ENCODE assay signal across 26 cellular contexts in genomic region chr2:120826716-120827410, GRCh38.
A peak's percentile ranks its signal among the peaks of the same experiment; 100 is the strongest.
DNase-seq lines count a peak whose midpoint lies in the region; ATAC-seq, FAIRE-seq and TF ChIP-seq lines count a peak whose summit lies in the region.
"Had no signal": no experiment of that assay in that cellular context is flagged by ENCODE, and none has a peak within 500 bp of the region (broad histone marks: within the 10 kb centered on the region; RNA-seq: fewer than 3 reads in every experiment).

No MANE protein-coding gene starts in this region.

- H3K9ac ChIP-seq in fibroblast of lung (ENCODE audit: insufficient read depth, low read length): no peak overlapping the region
- no peak overlapping the region for H3K9ac ChIP-seq in neural progenitor cell

- H3K27me3 ChIP-seq in fibroblast of lung (ENCODE audit: control insufficient read depth, insufficient read depth, low read length) (no peaks in the 10 kb centered on the region), neural progenitor cell (no peaks in the 10 kb centered on the region)
- no peaks in the 10 kb centered on the region for H3K27me3 ChIP-seq in CD4-positive, alpha-beta memory T cell (ENCODE audit: insufficient read depth, low read length)
- H3K27me3 ChIP-seq: body of pancreas, colonic mucosa, SJSA1, uterus had no signal

- no peak overlapping the region for H3K4me3 Mint-ChIP-seq in neural progenitor cell
- H3K4me3 Mint-ChIP-seq in CD4-positive, alpha-beta memory T cell: no peak overlapping the region
- H3K4me3 Mint-ChIP-seq: activated CD4-positive, alpha-beta T cell treated with anti-CD3 and anti-CD28 coated beads, Interleukin-2, amount 10 ng/mL, durations not matched to agents 7 days and 5 days; activated T-helper 17 cell treated with anti-CD3 and anti-CD28 coated beads, Interleukin-2, amount 50 U/mL, for 72 hours; HFFc6; immature natural killer cell; naive B cell; T-helper 1 cell treated with Interleukin-12 subunit alpha and Interleukin-12 subunit beta and Interleukin-4 antibody, amounts not matched to agents 30 μg/mL and 1 μg/mL, for 36 hours had no signal

- peaks cover 8% of the 10 kb centered on the region for H3K27me3 Mint-ChIP-seq in neural progenitor cell (ENCODE audit: insufficient read depth, low read depth)
- peaks cover 0 to 4% of the 10 kb centered on the region in 2 donors for H3K27me3 Mint-ChIP-seq in CD4-positive, alpha-beta memory T cell
- H3K27me3 Mint-ChIP-seq: activated CD4-positive, alpha-beta T cell treated with anti-CD3 and anti-CD28 coated beads, Interleukin-2, amount 10 ng/mL, durations not matched to agents 7 days and 5 days; activated T-helper 17 cell treated with anti-CD3 and anti-CD28 coated beads, Interleukin-2, amount 50 U/mL, for 72 hours; naive B cell had no signal

- POLR2A ChIA-PET in CD4-positive, alpha-beta memory T cell (lab: Charles Lee; ENCODE audit: partially characterized antibody): no interaction called here

- peak overlapping the region; percentile 9 for H3K27ac Mint-ChIP-seq in neural progenitor cell
- H3K27ac Mint-ChIP-seq in CD4-positive, alpha-beta memory T cell: no peak overlapping the region
- H3K27ac Mint-ChIP-seq: activated CD4-positive, alpha-beta T cell treated with anti-CD3 and anti-CD28 coated beads, Interleukin-2, amount 10 ng/mL, durations not matched to agents 7 days and 5 days; activated T-helper 17 cell treated with anti-CD3 and anti-CD28 coated beads, Interleukin-2, amount 50 U/mL, for 72 hours; HFFc6; immature natural killer cell; naive B cell; T-helper 1 cell treated with Interleukin-12 subunit alpha and Interleukin-12 subunit beta and Interleukin-4 antibody, amounts not matched to agents 30 μg/mL and 1 μg/mL, for 36 hours had no signal

- FAIRE-seq in urothelium cell line (lab: Jason Lieb, UNC): peak; percentile 37
- FAIRE-seq: A549, endometrium, G401.6, HepG2 had no signal

- CTCF ChIA-PET in CD4-positive, alpha-beta memory T cell (lab: Charles Lee; ENCODE audit: partially characterized antibody): no interaction called here

- H3K36me3 Mint-ChIP-seq in neural progenitor cell: peaks cover 3% of the 10 kb centered on the region
- H3K36me3 Mint-ChIP-seq in CD4-positive, alpha-beta memory T cell: no peaks in the 10 kb centered on the region
- H3K36me3 Mint-ChIP-seq: immature natural killer cell, naive B cell had no signal

- H3K4me3 ChIP-seq in fibroblast of lung (replicated peaks in 1 of 4; ENCODE audit: control extremely low read depth in 1 of 4, insufficient read depth in 1 of 4, low read depth in 3 of 4, low read length in 4 of 4) (no peak overlapping the region), neural progenitor cell (no peak overlapping the region)
- H3K4me3 ChIP-seq in CD4-positive, alpha-beta memory T cell (ENCODE audit: low read length in 2 of 2): no peak overlapping the region
- H3K4me3 ChIP-seq: A549, body of pancreas, colonic mucosa, SJSA1, uterus had no signal

- H3K4me1 ChIP-seq in fibroblast of lung (ENCODE audit: control insufficient read depth, extremely low read depth, insufficient read depth, low read length) (peaks cover 20% of the 10 kb centered on the region), neural progenitor cell (peaks cover 3% of the 10 kb centered on the region)
- no peaks in the 10 kb centered on the region for H3K4me1 ChIP-seq in CD4-positive, alpha-beta memory T cell (ENCODE audit: insufficient read depth, low read length)
- H3K4me1 ChIP-seq: body of pancreas, colonic mucosa had no signal

- H3K36me3 ChIP-seq in fibroblast of lung (ENCODE audit: control insufficient read depth, insufficient read depth, low read length): no peaks in the 10 kb centered on the region
- H3K36me3 ChIP-seq in neural progenitor cell: no peaks in the 10 kb centered on the region
- H3K36me3 ChIP-seq in CD4-positive, alpha-beta memory T cell (ENCODE audit: insufficient read depth, low read length): no peaks in the 10 kb centered on the region
- H3K36me3 ChIP-seq: colonic mucosa, uterus had no signal

- TF ChIP-seq CTCF in fibroblast of lung (conservative IDR thresholded peaks at IDR 0.05 in 1 of 2, IDR thresholded peaks at IDR 0.05 in 1 of 2; ENCODE audit: low read depth in 1 of 2, low read length in 2 of 2) (no peak), neural progenitor cell (IDR thresholded peaks at IDR 0.05) (no peak)

- H3K9me3 Mint-ChIP-seq in neural progenitor cell: no peaks in the 10 kb centered on the region
- no peaks in the 10 kb centered on the region for H3K9me3 Mint-ChIP-seq in CD4-positive, alpha-beta memory T cell
- H3K9me3 Mint-ChIP-seq: activated CD4-positive, alpha-beta T cell treated with anti-CD3 and anti-CD28 coated beads, Interleukin-2, amount 10 ng/mL, durations not matched to agents 7 days and 5 days; activated T-helper 17 cell treated with anti-CD3 and anti-CD28 coated beads, Interleukin-2, amount 50 U/mL, for 72 hours; HFFc6; immature natural killer cell; naive B cell; T-helper 1 cell treated with Interleukin-12 subunit alpha and Interleukin-12 subunit beta and Interleukin-4 antibody, amounts not matched to agents 30 μg/mL and 1 μg/mL, for 36 hours had no signal

- H3K79me2 ChIP-seq in fibroblast of lung (ENCODE audit: control insufficient read depth, insufficient read depth, low read length) (peaks cover 16% of the 10 kb centered on the region), neural progenitor cell (ENCODE audit: low read depth) (peaks cover 47% of the 10 kb centered on the region)

- ATAC-seq in Right ventricle myocardium inferior (peak; percentile 32), HG03095 (IDR thresholded peaks at IDR 0.05; ENCODE audit: unreplicated experiment) (no peak)
- ATAC-seq: activated T-helper 17 cell treated with anti-CD3 and anti-CD28 coated beads, Interleukin-2, amount 50 U/mL, for 72 hours; body of pancreas; PC-3 had no signal

- H3F3A ChIP-seq in neural progenitor cell (ENCODE audit: low read depth): no peaks in the 10 kb centered on the region

- intact Hi-C loops in Right ventricle myocardium inferior (cut with DNase I) (loop anchor here (5.0 to 10.0 kb wide), 3 partner anchors 88 to 130 kb away; partner anchors contain the start of gene GLI2), cardiac septum (cut with DNase I) (loop anchor here (5.0 kb wide), 2 partner anchors 85 to 90 kb away; partner anchors contain the start of gene GLI2)
- intact Hi-C loops in CD4-positive, alpha-beta memory T cell (cut with micrococcal nuclease): no loop called here

- DNase-seq in Right ventricle myocardium inferior (ENCODE audit: missing footprints) (no peak), cardiac septum (ENCODE audit: low spot score) (no peak), fibroblast of lung (ENCODE audit: low read depth in 2 of 2) (peak in 1 of 2 donors; percentile 21), neural progenitor cell (ENCODE audit: low spot score) (no peak), urothelium cell line (ENCODE audit: low spot score) (no peak), NCI-H187 (lab: John Stamatoyannopoulos, UW) (no peak)
- no peak for DNase-seq in CD4-positive, alpha-beta memory T cell
- DNase-seq: activated CD4-positive, alpha-beta T cell treated with anti-CD3 and anti-CD28 coated beads, Interleukin-2, amount 10 ng/mL, durations not matched to agents 7 days and 5 days; body of pancreas; colonic mucosa; HFFc6; immature natural killer cell; naive B cell; NCI-H1436 treated with DMSO at 0.1 percent for 48 hours; NCI-H2227 treated with DMSO at 0.1 percent for 48 hours; NCI-H82; PC-3; uterus had no signal

- H4K20me1 ChIP-seq in fibroblast of lung (ENCODE audit: control insufficient read depth, extremely low read depth, insufficient read depth, low read length): no peaks in the 10 kb centered on the region
- peaks cover 100% of the 10 kb centered on the region for H4K20me1 ChIP-seq in neural progenitor cell (ENCODE audit: low read depth)

- H2AFZ ChIP-seq in fibroblast of lung (ENCODE audit: low read length) (no peak overlapping the region), neural progenitor cell (replicated peaks) (no peak overlapping the region)

- peaks cover 36% of the 10 kb centered on the region for H3K4me1 Mint-ChIP-seq in neural progenitor cell
- H3K4me1 Mint-ChIP-seq in CD4-positive, alpha-beta memory T cell: peaks cover 0 to 1% (median 0%) of the 10 kb centered on the region in 4 donors
- H3K4me1 Mint-ChIP-seq: activated CD4-positive, alpha-beta T cell treated with anti-CD3 and anti-CD28 coated beads, Interleukin-2, amount 10 ng/mL, durations not matched to agents 7 days and 5 days; immature natural killer cell; naive B cell had no signal

- peak overlapping the region; percentile 34 for H3K27ac ChIP-seq in fibroblast of lung (ENCODE audit: insufficient read depth, low read length)
- no peak overlapping the region for H3K27ac ChIP-seq in neural progenitor cell
- H3K27ac ChIP-seq in CD4-positive, alpha-beta memory T cell (ENCODE audit: low read depth, low read length): no peak overlapping the region
- H3K27ac ChIP-seq: body of pancreas, colonic mucosa, SJSA1, uterus had no signal

- H3K4me2 ChIP-seq in fibroblast of lung (ENCODE audit: extremely low read depth, insufficient read depth, low read length) (peak overlapping the region; percentile 78), neural progenitor cell (no peak overlapping the region)
- H3K4me2 ChIP-seq: A549 had no signal

- H3K9me3 ChIP-seq in fibroblast of lung (ENCODE audit: control insufficient read depth, insufficient read depth, low read depth, low read length) (no peaks in the 10 kb centered on the region), neural progenitor cell (ENCODE audit: low read depth) (no peaks in the 10 kb centered on the region)
- no peaks in the 10 kb centered on the region for H3K9me3 ChIP-seq in CD4-positive, alpha-beta memory T cell (ENCODE audit: control insufficient read depth in 1 of 2, low read length in 2 of 2)
- H3K9me3 ChIP-seq: A549, body of pancreas, colonic mucosa, SJSA1, uterus had no signal
